ENCODE assay signal across 21 cellular contexts in genomic region chr7:67602246-67602645, GRCh38.
DNase-seq lines count a peak whose midpoint lies in the region; ATAC-seq, FAIRE-seq and TF ChIP-seq lines count a peak whose summit lies in the region.
"Had no signal": no experiment of that assay in that cellular context is flagged by ENCODE, and none has a peak within 500 bp of the region (broad histone marks: within the 10 kb centered on the region; RNA-seq: fewer than 3 reads in every experiment).

No MANE protein-coding gene starts in this region.

- H3K4me3 Mint-ChIP-seq in endothelial cell (ENCODE audit: unreplicated experiment): peak overlapping the region; percentile 58
- H3K4me3 Mint-ChIP-seq: B cell; CD4-positive, alpha-beta memory T cell; H9 had no signal

- no peak overlapping the region for H3K14ac ChIP-seq in IMR-90 (replicated peaks; ENCODE audit: low read depth, low read length)

- H3K27me3 ChIP-seq in SK-N-SH (ENCODE audit: insufficient read depth) (no peaks in the 10 kb centered on the region), IMR-90 (ENCODE audit: control insufficient read depth, insufficient read depth, low read length) (no peaks in the 10 kb centered on the region), transverse colon (no peaks in the 10 kb centered on the region)

- no peak for ATAC-seq in SK-N-SH treated with all-trans-retinoic acid at 6 μM for 48 hours
- no peak for ATAC-seq in A549
- ATAC-seq in IMR-90 (ENCODE audit: low read depth): no peak
- ATAC-seq: GM12878, HCT116 had no signal

- no peak overlapping the region for H3K4ac ChIP-seq in IMR-90 (ENCODE audit: low read depth, low read length)

- dilution Hi-C loops in IMR-90 (cut with HindIII; ENCODE audit: low sequenced_read_pairs, unreplicated experiment): no loop called here

- H3K4me1 ChIP-seq in SK-N-SH (ENCODE audit: control insufficient read depth in 1 of 2, insufficient read depth in 2 of 2, low read depth in 1 of 2, low read length in 1 of 2) (no peaks in the 10 kb centered on the region), A549 (no peaks in the 10 kb centered on the region), IMR-90 (ENCODE audit: control insufficient read depth, insufficient read depth, low read length) (no peaks in the 10 kb centered on the region), transverse colon (no peaks in the 10 kb centered on the region)

- no peak for FAIRE-seq in A549 (lab: Jason Lieb, UNC)
- FAIRE-seq: G401.6, GM12878, GM19239 had no signal

- no peak overlapping the region for H2BK5ac ChIP-seq in IMR-90 (ENCODE audit: low read depth, low read length, poor library complexity, severe bottlenecking)

- H2AFZ ChIP-seq in SK-N-SH (ENCODE audit: low read depth) (no peak overlapping the region), IMR-90 (replicated peaks; ENCODE audit: low read length, poor library complexity) (no peak overlapping the region)
- H2AFZ ChIP-seq: GM23248 had no signal

- H2BK120ac ChIP-seq in IMR-90 (ENCODE audit: low read depth, low read length): no peak overlapping the region

- no peaks in the 10 kb centered on the region for H3K9me1 ChIP-seq in IMR-90 (ENCODE audit: insufficient read depth, low read length)

- no peak overlapping the region for H2AK9ac ChIP-seq in IMR-90 (replicated peaks; ENCODE audit: low read depth, low read length, poor library complexity)

- no peak overlapping the region for H3K56ac ChIP-seq in IMR-90 (ENCODE audit: extremely low read depth, insufficient read depth, low read length)

- peaks cover 40% of the 10 kb centered on the region for H3K9me3 Mint-ChIP-seq in endothelial cell (ENCODE audit: unreplicated experiment)

- BruUV-seq in IMR-90 (replicated peaks; lab: Mats Ljungman, UMichigan): no TSS peak

- no peak overlapping the region for H2BK20ac ChIP-seq in IMR-90 (ENCODE audit: low read depth, low read length)

- H3K27ac Mint-ChIP-seq in endothelial cell (ENCODE audit: unreplicated experiment): no peak overlapping the region
- H3K27ac Mint-ChIP-seq: B cell; CD4-positive, alpha-beta memory T cell; H9 had no signal

- no peak for DNase-seq in SK-N-SH
- DNase-seq in A549 (ENCODE audit: low read depth in 1 of 2, low spot score in 1 of 2): no peak
- no peak for DNase-seq in IMR-90
- no peak for DNase-seq in endothelial cell (ENCODE audit: low spot score)
- no peak for DNase-seq in NK-92 treated with Interleukin-12 subunit alpha and Interleukin-12 subunit beta, amount 100 ng/mL, for 24 hours (lab: John Stamatoyannopoulos, UW)
- DNase-seq in transverse colon: no peak
- no peak for DNase-seq in activated CD8-positive, alpha-beta memory T cell treated with anti-CD3 and anti-CD28 coated beads, Interleukin-2, amount 50 U/mL, for 4 hours
- DNase-seq: C1 segment of cervical spinal cord; CD4-positive, alpha-beta memory T cell; COR-L47; DMS153; DND-41; GM23248; H9 had no signal

- no peak overlapping the region for H3K23ac ChIP-seq in IMR-90 (ENCODE audit: low read depth, low read length)

- in situ Hi-C loops in IMR-90 (cut with MboI; ENCODE audit: low sequenced_read_pairs): no loop called here
- in situ Hi-C loops in transverse colon (cut with MboI; ENCODE audit: low pct_ligation_motif_present in 1 of 4, low pct_unique_long_range_greater_than_20kb in 1 of 4, low sequenced_read_pairs in 3 of 4): no loop called here

- no peak overlapping the region for H3K4me3 ChIP-seq in SK-N-SH (ENCODE audit: low read depth in 2 of 2, low read length in 1 of 2)
- H3K4me3 ChIP-seq in A549: no peak overlapping the region
- no peak overlapping the region for H3K4me3 ChIP-seq in IMR-90 (ENCODE audit: insufficient read depth, low read depth, low read length)
- H3K4me3 ChIP-seq in transverse colon: no peak overlapping the region
- H3K4me3 ChIP-seq: GM12878, GM23248 had no signal

- no peak overlapping the region for H4K5ac ChIP-seq in IMR-90 (ENCODE audit: low read depth, low read length)

- TF ChIP-seq POLR2A in A549 (IDR thresholded peaks at IDR 0.05; ENCODE audit: low read length): no peak
- TF ChIP-seq POLR2A in IMR-90 (IDR thresholded peaks at IDR 0.05; ENCODE audit: low read depth, low read length): no peak
- no peak for TF ChIP-seq POLR2A in transverse colon (IDR thresholded peaks at IDR 0.05)

- no peak overlapping the region for H2AK5ac ChIP-seq in IMR-90 (ENCODE audit: low read depth, low read length)

- peaks cover 3% of the 10 kb centered on the region for H3K36me3 Mint-ChIP-seq in endothelial cell (ENCODE audit: low read depth, unreplicated experiment)
- H3K36me3 Mint-ChIP-seq: CD4-positive, alpha-beta memory T cell had no signal

- no peak overlapping the region for H4K8ac ChIP-seq in IMR-90 (ENCODE audit: low read depth in 2 of 2, low read length in 2 of 2)

- H3K18ac ChIP-seq in IMR-90 (ENCODE audit: low read depth, low read length): no peak overlapping the region

- no peak overlapping the region for H2BK15ac ChIP-seq in IMR-90 (ENCODE audit: low read depth, low read length)

- H3K27ac ChIP-seq in SK-N-SH (ENCODE audit: low read depth in 2 of 2, low read length in 1 of 2): no peak overlapping the region
- H3K27ac ChIP-seq in A549: no peak overlapping the region
- H3K27ac ChIP-seq in IMR-90 (ENCODE audit: insufficient read depth, low read length): no peak overlapping the region
- no peak overlapping the region for H3K27ac ChIP-seq in transverse colon
- H3K27ac ChIP-seq: 22Rv1, GM23248 had no signal

- H4K20me1 ChIP-seq in SK-N-SH (ENCODE audit: insufficient read depth) (no peaks in the 10 kb centered on the region), IMR-90 (ENCODE audit: insufficient read depth, low read length) (no peaks in the 10 kb centered on the region)

- no peaks in the 10 kb centered on the region for H3F3A ChIP-seq in SK-N-SH (replicated peaks; ENCODE audit: insufficient read depth)

- CTCF ChIA-PET in SK-N-SH (lab: Yijun Ruan, JAX) (interaction anchor here (1.1 to 2.3 kb wide), 2 partner anchors 12 to 224 kb away, joined by 3 to 6 read pairs; no protein-coding TSS in a partner anchor), A549 (lab: Yijun Ruan, JAX) (no interaction called here), IMR-90 (lab: Yijun Ruan, JAX) (no interaction called here)

- H3K9me2 ChIP-seq in SK-N-SH: no peaks in the 10 kb centered on the region

- POLR2A ChIA-PET in SK-N-SH (lab: Yijun Ruan, JAX): no interaction called here
- POLR2A ChIA-PET in A549 (lab: Yijun Ruan, JAX): no interaction called here
- POLR2A ChIA-PET in IMR-90 (lab: Charles Lee; ENCODE audit: unreplicated experiment): no interaction called here

- H3K9me3 ChIP-seq in SK-N-SH (no peaks in the 10 kb centered on the region; the same call in 1 of the 2 replicates), A549 (peaks cover 18% of the 10 kb centered on the region), IMR-90 (ENCODE audit: control insufficient read depth, insufficient read depth, low read length) (peaks cover 14% of the 10 kb centered on the region), transverse colon (peaks cover 0 to 4% of the 10 kb centered on the region in 2 donors)

- intact Hi-C loops in IMR-90 (cut with micrococcal nuclease): no loop called here
- intact Hi-C loops in transverse colon (cut with DNase I; ENCODE audit: low total_unique reads): no loop called here

- no peak overlapping the region for H3K4me2 ChIP-seq in SK-N-SH
- H3K4me2 ChIP-seq in A549: no peak overlapping the region
- H3K4me2 ChIP-seq in IMR-90 (ENCODE audit: low read depth, low read length): no peak overlapping the region

- no peak overlapping the region for H4K91ac ChIP-seq in IMR-90 (ENCODE audit: insufficient read depth, low read depth, low read length)

- no peaks in the 10 kb centered on the region for H3K4me1 Mint-ChIP-seq in endothelial cell (ENCODE audit: unreplicated experiment)
- H3K4me1 Mint-ChIP-seq: B cell; CD4-positive, alpha-beta memory T cell had no signal

- peaks cover 4% of the 10 kb centered on the region for H3K27me3 Mint-ChIP-seq in endothelial cell (ENCODE audit: unreplicated experiment)
- H3K27me3 Mint-ChIP-seq: B cell; CD4-positive, alpha-beta memory T cell had no signal

- 59% methylated on average over 9 of the region's 9 CpGs for WGBS in SK-N-SH (ENCODE audit: low lambda C conversion rate)
- WGBS in A549 (ENCODE audit: missing lambda C conversion rate): 58% methylated on average over 9 of the region's 9 CpGs
- 100% methylated on average over 2 of the region's 9 CpGs; no CpG with 5 or more reads in 1 of the 2 experiments for WGBS in IMR-90 (ENCODE audit: extremely low coverage in 2 of 2, insufficient read length in 1 of 2), 2 experiments
- WGBS in transverse colon (ENCODE audit: low coverage in 1 of 2), 2 donors: 88 to 91% methylated on average over 7 to 9 of the region's 9 CpGs

- H3K79me2 ChIP-seq in SK-N-SH (ENCODE audit: insufficient read depth): no peaks in the 10 kb centered on the region

- TF ChIP-seq CTCF in SK-N-SH (IDR thresholded peaks at IDR 0.05) (no peak), A549 (IDR thresholded peaks at IDR 0.05) (no peak), IMR-90 (conservative IDR thresholded peaks at IDR 0.05; ENCODE audit: low read depth, low read length) (no peak), endothelial cell (IDR thresholded peaks at IDR 0.05; ENCODE audit: unreplicated experiment) (no peak), transverse colon (IDR thresholded peaks at IDR 0.05) (no peak)

- no peaks in the 10 kb centered on the region for H3K79me1 ChIP-seq in IMR-90 (ENCODE audit: low read depth in 1 of 2, low read length in 2 of 2)

- TF ChIP-seq RAD21 in SK-N-SH (IDR thresholded peaks at IDR 0.05; ENCODE audit: low read length) (no peak), A549 (conservative IDR thresholded peaks at IDR 0.05 in 1 of 2, IDR thresholded peaks at IDR 0.05 in 1 of 2) (no peak), IMR-90 (IDR thresholded peaks at IDR 0.05; ENCODE audit: low read length) (no peak)

- H3K36me3 ChIP-seq in SK-N-SH (replicated peaks in 1 of 2; ENCODE audit: control insufficient read depth in 1 of 2, insufficient read depth in 2 of 2, low read length in 1 of 2) (no peaks in the 10 kb centered on the region), IMR-90 (ENCODE audit: control insufficient read depth, insufficient read depth, low read length) (no peaks in the 10 kb centered on the region), transverse colon (no peaks in the 10 kb centered on the region)

- H3K9ac ChIP-seq in SK-N-SH (no peak overlapping the region), IMR-90 (ENCODE audit: low read depth, low read length) (no peak overlapping the region)
- H3K9ac ChIP-seq: GM23248 had no signal

- TF ChIP-seq EP300 in SK-N-SH (IDR thresholded peaks at IDR 0.05; ENCODE audit: borderline replicate concordance in 1 of 2, low read depth in 1 of 2, low read length in 1 of 2): no peak
- no peak for TF ChIP-seq EP300 in A549 (IDR thresholded peaks at IDR 0.05)
- no peak for TF ChIP-seq EP300 in transverse colon (IDR thresholded peaks at IDR 0.05; ENCODE audit: low read depth)

TF ChIP-seq in SK-N-SH treated with all-trans-retinoic acid at 6 μM for 48 hours, 23 proteins besides CTCF, POLR2A, EP300 and RAD21 (continues in another document):
- no peak for TF ChIP-seq ESRRG (CRISPR knock-in tag; IDR thresholded peaks at IDR 0.05)

TF ChIP-seq in A549, 52 proteins besides CTCF, POLR2A, EP300 and RAD21 (continues in another document):
- TF ChIP-seq MAFK (IDR thresholded peaks at IDR 0.05; ENCODE audit: partially characterized antibody) (peak; percentile 99), SMC3 (IDR thresholded peaks at IDR 0.05) (no peak), KDM5A (IDR thresholded peaks at IDR 0.05) (no peak)

TF ChIP-seq in IMR-90, 13 proteins besides CTCF, POLR2A, EP300 and RAD21 (continues in another document):
- TF ChIP-seq MAZ (IDR thresholded peaks at IDR 0.05; ENCODE audit: borderline replicate concordance, low read depth, low read length) (no peak), CHD1 (IDR thresholded peaks at IDR 0.05; ENCODE audit: low read depth, low read length) (no peak)
